In genomic region chr1:242147096-242147976, GRCh38 we compare ENCODE assay signal across 10 cellular contexts.
DNase-seq lines count a peak whose midpoint lies in the region; ATAC-seq and TF ChIP-seq lines count a peak whose summit lies in the region.
"Had no signal": no experiment of that assay in that cellular context is flagged by ENCODE, and none has a peak within 500 bp of the region (broad histone marks: within the 10 kb centered on the region; RNA-seq: fewer than 3 reads in every experiment).

No MANE protein-coding gene starts in this region.

- in situ Hi-C loops in astrocyte of the spinal cord (cut with HindIII; ENCODE audit: low sequenced_read_pairs): no loop called here

- WGBS in aorta, 2 donors: 8 to 11% methylated on average over 4 of the region's 4 CpGs

- H3K36me3 ChIP-seq in aorta (ENCODE audit: control insufficient read depth in 1 of 2, insufficient read depth in 2 of 2, low read length in 1 of 2): no peaks in the 10 kb centered on the region

- no peak overlapping the region for H3K27ac Mint-ChIP-seq in stimulated activated naive B cell treated with anti-CD40 and anti-IgM and Interleukin-4, amounts not matched to agents 10 μg/mL and 1 μg/mL and 100 μg/mL, for 72 hours
- no peak overlapping the region for H3K27ac Mint-ChIP-seq in activated T-helper 1 cell treated with anti-CD3 and anti-CD28 coated beads, Interleukin-12 subunit alpha, Interleukin-12 subunit beta, Interleukin-2, Interleukin-4 antibody, amounts not matched to agents 30 ng/mL and 10 ng/mL and 1 ng/mL, durations not matched to agents 14 hours and 24 hours and 36 hours

- no peaks in the 10 kb centered on the region for H3K27me3 ChIP-seq in HL-60 (ENCODE audit: insufficient read depth, poor library complexity, severe bottlenecking)
- no peaks in the 10 kb centered on the region for H3K27me3 ChIP-seq in aorta (ENCODE audit: control insufficient read depth in 1 of 2, insufficient read depth in 2 of 2, low read length in 1 of 2)

- H3K9me3 ChIP-seq in aorta (ENCODE audit: control insufficient read depth, low read length): peaks cover 2% of the 10 kb centered on the region

- TF ChIP-seq CTCF in HL-60 (IDR thresholded peaks at IDR 0.05; ENCODE audit: insufficient read depth, low read length): no peak
- TF ChIP-seq CTCF in astrocyte of the spinal cord (IDR thresholded peaks at IDR 0.05; ENCODE audit: low read depth, low read length): no peak
- TF ChIP-seq CTCF in retinal pigment epithelial cell (conservative IDR thresholded peaks at IDR 0.05; ENCODE audit: low read depth, low read length): no peak

- peaks cover 6 to 7% of the 10 kb centered on the region in 2 donors for H3K9me3 Mint-ChIP-seq in stimulated activated naive B cell treated with anti-CD40 and anti-IgM and Interleukin-4, amounts not matched to agents 10 μg/mL and 1 μg/mL and 100 μg/mL, for 72 hours
- no peaks in the 10 kb centered on the region for H3K9me3 Mint-ChIP-seq in activated T-helper 1 cell treated with anti-CD3 and anti-CD28 coated beads, Interleukin-12 subunit alpha, Interleukin-12 subunit beta, Interleukin-2, Interleukin-4 antibody, amounts not matched to agents 30 ng/mL and 10 ng/mL and 1 ng/mL, durations not matched to agents 14 hours and 24 hours and 36 hours

- peak overlapping the region; percentile 65 for H3K27ac ChIP-seq in HL-60 (replicated peaks)
- no peak overlapping the region for H3K27ac ChIP-seq in aorta (ENCODE audit: low read depth in 1 of 2, low read length in 2 of 2)
- H3K27ac ChIP-seq: 22Rv1 had no signal

- H3K4me1 ChIP-seq in aorta (ENCODE audit: control insufficient read depth in 1 of 2, insufficient read depth in 2 of 2, low read length in 2 of 2): no peaks in the 10 kb centered on the region

- peaks cover 0 to 2% of the 10 kb centered on the region in 2 donors for H3K4me1 Mint-ChIP-seq in stimulated activated naive B cell treated with anti-CD40 and anti-IgM and Interleukin-4, amounts not matched to agents 10 μg/mL and 1 μg/mL and 100 μg/mL, for 72 hours
- H3K4me1 Mint-ChIP-seq in activated T-helper 1 cell treated with anti-CD3 and anti-CD28 coated beads, Interleukin-12 subunit alpha, Interleukin-12 subunit beta, Interleukin-2, Interleukin-4 antibody, amounts not matched to agents 30 ng/mL and 10 ng/mL and 1 ng/mL, durations not matched to agents 14 hours and 24 hours and 36 hours (ENCODE audit: low read depth): no peaks in the 10 kb centered on the region

- intact Hi-C loops in activated T-helper 1 cell treated with anti-CD3 and anti-CD28 coated beads, Interleukin-12 subunit alpha, Interleukin-12 subunit beta, Interleukin-2, Interleukin-4 antibody, amounts not matched to agents 30 ng/mL and 10 ng/mL and 1 ng/mL, durations not matched to agents 14 hours and 24 hours and 36 hours (cut with micrococcal nuclease): no loop called here
- intact Hi-C loops in aorta (cut with DNase I): no loop called here

- H3K27me3 Mint-ChIP-seq in stimulated activated naive B cell treated with anti-CD40 and anti-IgM and Interleukin-4, amounts not matched to agents 10 μg/mL and 1 μg/mL and 100 μg/mL, for 72 hours: peaks cover 5 to 6% of the 10 kb centered on the region in 2 donors
- H3K27me3 Mint-ChIP-seq in activated T-helper 1 cell treated with anti-CD3 and anti-CD28 coated beads, Interleukin-12 subunit alpha, Interleukin-12 subunit beta, Interleukin-2, Interleukin-4 antibody, amounts not matched to agents 30 ng/mL and 10 ng/mL and 1 ng/mL, durations not matched to agents 14 hours and 24 hours and 36 hours (ENCODE audit: insufficient read depth): no peaks in the 10 kb centered on the region

- H3K36me3 Mint-ChIP-seq in stimulated activated naive B cell treated with anti-CD40 and anti-IgM and Interleukin-4, amounts not matched to agents 10 μg/mL and 1 μg/mL and 100 μg/mL, for 72 hours: no peaks in the 10 kb centered on the region
- no peaks in the 10 kb centered on the region for H3K36me3 Mint-ChIP-seq in activated T-helper 1 cell treated with anti-CD3 and anti-CD28 coated beads, Interleukin-12 subunit alpha, Interleukin-12 subunit beta, Interleukin-2, Interleukin-4 antibody, amounts not matched to agents 30 ng/mL and 10 ng/mL and 1 ng/mL, durations not matched to agents 14 hours and 24 hours and 36 hours (ENCODE audit: low read depth)

- peak; percentile 18 for DNase-seq in NK-92 treated with Interleukin-12 subunit alpha and Interleukin-12 subunit beta, amount 100 ng/mL, for 24 hours (lab: John Stamatoyannopoulos, UW)
- DNase-seq in NK-92 (lab: John Stamatoyannopoulos, UW; ENCODE audit: unreplicated experiment) (no peak), HL-60 (ENCODE audit: low read depth in 1 of 2, low spot score in 1 of 2) (peak; percentile 78 to 81), astrocyte of the spinal cord (ENCODE audit: low read depth, low spot score) (peak; percentile 72), retinal pigment epithelial cell (ENCODE audit: low read depth) (peak; percentile 44), aorta (no peak)
- no peak for DNase-seq in stimulated activated naive B cell treated with anti-CD40 and anti-IgM and Interleukin-4, amounts not matched to agents 10 μg/mL and 1 μg/mL and 100 μg/mL, for 72 hours
- DNase-seq in activated T-helper 1 cell treated with anti-CD3 and anti-CD28 coated beads, Interleukin-12 subunit alpha, Interleukin-12 subunit beta, Interleukin-2, Interleukin-4 antibody, amounts not matched to agents 30 ng/mL and 10 ng/mL and 1 ng/mL, durations not matched to agents 14 hours and 24 hours and 36 hours (ENCODE audit: low spot score): no peak
- DNase-seq: activated T-cell treated with anti-CD3 and anti-CD28 coated beads, Interleukin-2, amount 50 U/mL, for 4 hours had no signal

- no peak overlapping the region for H3K4me3 ChIP-seq in HL-60 (replicated peaks; ENCODE audit: insufficient read depth, low read length)
- H3K4me3 ChIP-seq in astrocyte of the spinal cord (ENCODE audit: low read depth, low read length): peak overlapping the region; percentile 6
- H3K4me3 ChIP-seq in retinal pigment epithelial cell (ENCODE audit: low read length): no peak overlapping the region
- no peak overlapping the region for H3K4me3 ChIP-seq in aorta (ENCODE audit: low read length in 2 of 2)

- ATAC-seq in stimulated activated naive B cell treated with anti-CD40 and anti-IgM and Interleukin-4, amounts not matched to agents 10 μg/mL and 1 μg/mL and 100 μg/mL, for 72 hours (replicated peaks): no peak
- no peak for ATAC-seq in aorta (ENCODE audit: low FRiP score)
- ATAC-seq: activated T-cell treated with anti-CD3 and anti-CD28 coated beads, Interleukin-2, amount 50 U/mL, for 4 hours had no signal

- no peak overlapping the region for H3K4me3 Mint-ChIP-seq in stimulated activated naive B cell treated with anti-CD40 and anti-IgM and Interleukin-4, amounts not matched to agents 10 μg/mL and 1 μg/mL and 100 μg/mL, for 72 hours
- H3K4me3 Mint-ChIP-seq in activated T-helper 1 cell treated with anti-CD3 and anti-CD28 coated beads, Interleukin-12 subunit alpha, Interleukin-12 subunit beta, Interleukin-2, Interleukin-4 antibody, amounts not matched to agents 30 ng/mL and 10 ng/mL and 1 ng/mL, durations not matched to agents 14 hours and 24 hours and 36 hours: no peak overlapping the region
- H3K4me3 Mint-ChIP-seq: activated T-cell treated with anti-CD3 and anti-CD28 coated beads, Interleukin-2, amount 50 U/mL, for 4 hours had no signal

Comparison
In these comparisons a context has a peak if more than half of its experiments do, and no peak if none do; other contexts are left out.
1. DNase-seq: peak in NK-92 treated with Interleukin-12 subunit alpha and Interleukin-12 subunit beta, amount 100 ng/mL, for 24 hours (single experiment), HL-60 (2 of 2), astrocyte of the spinal cord (single experiment) and retinal pigment epithelial cell (single experiment); none in NK-92 (single experiment), stimulated activated naive B cell treated with anti-CD40 and anti-IgM and Interleukin-4, amounts not matched to agents 10 μg/mL and 1 μg/mL and 100 μg/mL, for 72 hours (single experiment), activated T-helper 1 cell treated with anti-CD3 and anti-CD28 coated beads, Interleukin-12 subunit alpha, Interleukin-12 subunit beta, Interleukin-2, Interleukin-4 antibody, amounts not matched to agents 30 ng/mL and 10 ng/mL and 1 ng/mL, durations not matched to agents 14 hours and 24 hours and 36 hours (single experiment) and aorta (0 of 2).